ENCODE assay signal across 9 cellular contexts in the genomic region with DNA sequence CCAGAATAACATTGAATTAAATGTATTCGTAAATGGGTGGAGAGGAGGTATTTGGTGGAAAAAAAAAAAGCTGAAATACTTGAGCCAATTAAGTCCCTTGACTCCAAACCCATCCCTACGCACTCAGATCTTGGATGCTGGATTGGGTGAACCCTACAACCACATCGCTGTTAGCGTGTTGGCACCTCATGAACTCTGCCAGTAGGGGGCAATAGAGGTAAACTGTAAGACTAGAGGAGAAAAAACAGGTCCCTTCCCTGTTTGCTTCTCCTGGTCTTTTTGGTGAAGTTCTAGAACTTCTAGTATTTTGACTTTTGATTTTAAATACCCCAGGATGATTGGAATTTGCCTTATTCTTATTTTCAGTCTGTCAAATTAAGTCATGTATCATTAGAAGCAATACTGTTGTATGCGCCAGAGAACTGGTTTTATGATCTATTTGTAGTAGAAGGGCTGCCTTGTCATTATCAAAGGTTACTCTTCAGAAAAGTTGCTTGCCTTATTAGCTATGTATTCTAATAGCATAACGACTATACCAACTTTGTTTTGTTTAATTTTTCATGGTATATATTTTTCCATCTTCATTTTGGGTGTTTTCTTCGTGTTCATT. TPM values are rescaled to one million over a fixed set of nuclear protein-coding genes. Genes with fewer than 3 reads are reported as not detected.
DNase-seq lines count a peak whose midpoint lies in the region; ATAC-seq, FAIRE-seq and TF ChIP-seq lines count a peak whose summit lies in the region.
"Had no signal": no experiment of that assay in that cellular context is flagged by ENCODE, and none has a peak within 500 bp of the region (broad histone marks: within the 10 kb centered on the region; RNA-seq: fewer than 3 reads in every experiment).

No MANE protein-coding gene starts in this region.

- no peak overlapping the region for H3K27ac ChIP-seq in OCI-LY7 (ENCODE audit: low read depth, low read length, poor library complexity, severe bottlenecking)
- H3K27ac ChIP-seq in GM12878 (ENCODE audit: control insufficient read depth, insufficient read depth), result no peak overlapping the region
- H3K27ac ChIP-seq in liver (ENCODE audit: low read depth in 1 of 2, low read length in 2 of 2), result no peak overlapping the region
- H3K27ac ChIP-seq in transverse colon, result no peak overlapping the region

- TF ChIP-seq EP300 in GM12878 (IDR thresholded peaks at IDR 0.05; ENCODE audit: borderline replicate concordance in 1 of 2, control insufficient read depth in 1 of 2, low read depth in 2 of 2, low read length in 2 of 2) (no peak), transverse colon (IDR thresholded peaks at IDR 0.05; ENCODE audit: low read depth) (no peak)

- RAD21 ChIA-PET in GM12878 (lab: Charles Lee; ENCODE audit: unreplicated experiment), result no interaction called here

- FAIRE-seq in GM12878 (lab: Jason Lieb, UNC), result peak; percentile 75

- POLR2A ChIA-PET in OCI-LY7 (lab: Charles Lee), result no interaction called here
- POLR2A ChIA-PET in GM12878 (lab: Charles Lee), result no interaction called here

- no peak overlapping the region for H3K9ac ChIP-seq in GM12878 (ENCODE audit: control insufficient read depth, insufficient read depth, low read length)
- no peak overlapping the region for H3K9ac ChIP-seq in liver (ENCODE audit: low read depth in 1 of 2, low read length in 2 of 2)

- peak; percentile 93 for ATAC-seq in GM21447 (IDR thresholded peaks at IDR 0.05; ENCODE audit: unreplicated experiment)
- ATAC-seq in HG03565 (IDR thresholded peaks at IDR 0.05; ENCODE audit: unreplicated experiment), result peak; percentile 92
- peak; percentile 94 for ATAC-seq in GM12878

- in situ Hi-C loops in GM12878 (cut with MboI) (no loop called here), transverse colon (cut with MboI; ENCODE audit: low pct_ligation_motif_present in 1 of 4, low pct_unique_long_range_greater_than_20kb in 1 of 4, low sequenced_read_pairs in 3 of 4) (no loop called here)

- no peaks in the 10 kb centered on the region for H3K27me3 ChIP-seq in GM12878 (replicated peaks in 1 of 2; ENCODE audit: control insufficient read depth in 2 of 2, insufficient read depth in 2 of 2, low read length in 1 of 2)
- H3K27me3 ChIP-seq in liver (ENCODE audit: control insufficient read depth in 4 of 4, insufficient read depth in 4 of 4, low read length in 3 of 4), result no peaks in the 10 kb centered on the region
- no peaks in the 10 kb centered on the region for H3K27me3 ChIP-seq in transverse colon

- TF ChIP-seq CTCF in OCI-LY7 (conservative IDR thresholded peaks at IDR 0.05; ENCODE audit: low read length) (peak; percentile 91), GM12878 (IDR thresholded peaks at IDR 0.05 in 2 of 3, conservative IDR thresholded peaks at IDR 0.05 in 1 of 3; ENCODE audit: control insufficient read depth in 2 of 3, extremely low read depth in 1 of 3, insufficient read depth in 1 of 3, low read depth in 3 of 3, low read length in 3 of 3) (peak; percentile 71 to 89 (median 87)), liver (IDR thresholded peaks at IDR 0.05; ENCODE audit: low read depth, low read length, missing input control) (peak; percentile 47), transverse colon (IDR thresholded peaks at IDR 0.05) (peak; percentile 37 to 66 (median 65))

- intact Hi-C loops in OCI-LY7 (cut with micrococcal nuclease; ENCODE audit: unreplicated experiment), result no loop called here
- intact Hi-C loops in GM12878 (cut with micrococcal nuclease; ENCODE audit: unreplicated experiment), result no loop called here
- intact Hi-C loops in transverse colon (cut with DNase I; ENCODE audit: low total_unique reads), result no loop called here

- peak; percentile 69 for TF ChIP-seq RAD21 in GM12878 (IDR thresholded peaks at IDR 0.05; ENCODE audit: insufficient read depth, low read depth, low read length)
- TF ChIP-seq RAD21 in liver (IDR thresholded peaks at IDR 0.05), result peak; percentile 44 to 53

- TF ChIP-seq POLR2A in GM12878 (IDR thresholded peaks at IDR 0.05; ENCODE audit: low read depth, low read length) (no peak), transverse colon (IDR thresholded peaks at IDR 0.05) (no peak)

- H3K9me3 ChIP-seq in OCI-LY7 (ENCODE audit: low read length) (no peaks in the 10 kb centered on the region), GM12878 (replicated peaks; ENCODE audit: control insufficient read depth, insufficient read depth, low read length) (no peaks in the 10 kb centered on the region), liver (ENCODE audit: control insufficient read depth in 4 of 4, low read length in 3 of 4) (no peaks in the 10 kb centered on the region), transverse colon (no peaks in the 10 kb centered on the region)

- H3K4me2 ChIP-seq in OCI-LY7 (ENCODE audit: low read length) (no peak overlapping the region), GM12878 (ENCODE audit: control insufficient read depth, insufficient read depth) (no peak overlapping the region)

- H4K20me1 ChIP-seq in OCI-LY7 (ENCODE audit: insufficient read depth, low read length) (no peaks in the 10 kb centered on the region), GM12878 (ENCODE audit: control insufficient read depth, insufficient read depth) (no peaks in the 10 kb centered on the region)

- H3K79me2 ChIP-seq in OCI-LY7 (ENCODE audit: insufficient read depth, low read depth, low read length) (no peaks in the 10 kb centered on the region), GM12878 (ENCODE audit: control insufficient read depth, insufficient read depth, low read length) (no peaks in the 10 kb centered on the region)

- no peaks in the 10 kb centered on the region for H3K4me1 ChIP-seq in OCI-LY7 (ENCODE audit: insufficient read depth, low read length, poor library complexity, severe bottlenecking)
- H3K4me1 ChIP-seq in GM12878 (ENCODE audit: control insufficient read depth, insufficient read depth, low read length), result no peaks in the 10 kb centered on the region
- no peaks in the 10 kb centered on the region for H3K4me1 ChIP-seq in liver (ENCODE audit: control insufficient read depth in 4 of 4, insufficient read depth in 4 of 4, low read length in 3 of 4)
- no peaks in the 10 kb centered on the region for H3K4me1 ChIP-seq in transverse colon

- CTCF ChIA-PET in OCI-LY7 (lab: Charles Lee; ENCODE audit: unreplicated experiment) (no interaction called here), GM12878 (lab: Yijun Ruan, JAX) (no interaction called here)

- 28% methylated on average over 7 of the region's 7 CpGs for WGBS in GM12878 (ENCODE audit: insufficient coverage, insufficient replicate concordance, low lambda C conversion rate, missing lambda C conversion rate)
- 28% methylated on average over 7 of the region's 7 CpGs for WGBS in liver
- WGBS in transverse colon (ENCODE audit: low coverage in 1 of 2), 2 donors, result 28 to 29% methylated on average over 7 of the region's 7 CpGs

- peak; percentile 11 for DNase-seq in activated T-cell treated with anti-CD3 and anti-CD28 coated beads for 24 hours (ENCODE audit: low read depth)
- DNase-seq in activated T-cell treated with anti-CD3 and anti-CD28 coated beads, Interleukin-2, amount 50 U/mL, for 1 hour, result no peak
- peak; percentile 54 for DNase-seq in OCI-LY7 (ENCODE audit: low spot score)
- no peak for DNase-seq in GM12878 (ENCODE audit: low read depth, low spot score)
- DNase-seq in transverse colon, result peak; percentile 48

- no peaks in the 10 kb centered on the region for H3K36me3 ChIP-seq in OCI-LY7 (ENCODE audit: insufficient read depth, low read length)
- H3K36me3 ChIP-seq in GM12878 (ENCODE audit: control insufficient read depth in 2 of 2, insufficient read depth in 2 of 2, low read length in 1 of 2), result no peaks in the 10 kb centered on the region
- H3K36me3 ChIP-seq in liver (ENCODE audit: control insufficient read depth in 4 of 4, insufficient read depth in 3 of 4, low read depth in 1 of 4, low read length in 3 of 4), result no peaks in the 10 kb centered on the region
- no peaks in the 10 kb centered on the region for H3K36me3 ChIP-seq in transverse colon

- SMC1A ChIA-PET in GM12878 (lab: Charles Lee; ENCODE audit: uncharacterized antibody, unreplicated experiment), result no interaction called here

- H3K4me3 ChIP-seq in OCI-LY7 (ENCODE audit: low read depth, low read length, poor library complexity, severe bottlenecking) (no peak overlapping the region), GM12878 (no peak overlapping the region), liver (ENCODE audit: low read depth in 1 of 3, low read length in 3 of 3) (no peak overlapping the region), transverse colon (no peak overlapping the region)

- H2AFZ ChIP-seq in OCI-LY7 (ENCODE audit: low read length) (no peak overlapping the region), GM12878 (ENCODE audit: control insufficient read depth, low read depth, low read length) (no peak overlapping the region)

- BruUV-seq in OCI-LY7 (replicated peaks; lab: Mats Ljungman, UMichigan) (no TSS peak), GM12878 (replicated peaks; lab: Mats Ljungman, UMichigan) (no TSS peak)

- no peaks in the 10 kb centered on the region for H3K9me2 ChIP-seq in OCI-LY7 (ENCODE audit: insufficient read depth, low read length)

RNA-seq across cellular contexts. Expression of a gene that starts 1.9 kb away (rescaled TPM):
- total RNA-seq in OCI-LY7 (2014; rRNA removed; shearing (Covaris generic)), result not detected in 2 replicates
- total RNA-seq in OCI-LY7 (2022) (not detected in 2 replicates), GM12878 (2014; rRNA removed) (not detected in 2 replicates), GM12878 (2014; rRNA removed; fragmentation: Illumina TruSeq; extraction: Trizol) (not detected in 2 replicates), GM12878 (2021) (not detected in 2 replicates), liver (not detected), transverse colon (not detected)
- total RNA-seq in GM12878 (2013; cell fraction: nucleolus; rRNA removed), result not detected in 2 replicates
- not detected for polyA plus RNA-seq in GM12878 (2011; ENCODE audit: low read depth)
- polyA plus RNA-seq in GM12878 (2011; rRNA removed) (not detected in 2 replicates), GM12878 (2014; fragmentation: Illumina TruSeq; extraction: Trizol) (not detected in 2 replicates), GM12878 (2014; fragmentation: Nextera tagmentation; extraction: Ambion mirVana) (not detected), GM12878 (2014; rRNA removed) (not detected in 2 replicates), GM12878 (2016; fragmentation: Nextera tagmentation; extraction: Ambion mirVana) (not detected), liver (not detected)
- polyA plus RNA-seq in GM12878 (2011; cell fraction: cytosol; rRNA removed), result not detected in 2 replicates
- not detected in 2 replicates for polyA plus RNA-seq in GM12878 (2011; cell fraction: nucleus; rRNA removed)
- not detected in 2 replicates for polyA plus RNA-seq in GM12878 (2012)
- not detected in 2 replicates for polyA minus RNA-seq in GM12878 (2011; rRNA and poly(A)+ RNA removed)
- not detected in 2 replicates for polyA minus RNA-seq in GM12878 (2011; cell fraction: cytosol; rRNA and poly(A)+ RNA removed)
- not detected in 2 replicates for polyA minus RNA-seq in GM12878 (2011; cell fraction: nucleus; rRNA and poly(A)+ RNA removed)
- total RNA-seq: glomerular endothelial cell had no signal

RNA-seq across cellular contexts. Expression of a gene that starts 35.1 kb away (rescaled TPM):
- total RNA-seq in OCI-LY7 (2014; rRNA removed; shearing (Covaris generic)), result not detected in 2 replicates
- total RNA-seq in OCI-LY7 (2022), result not detected in 2 replicates
- total RNA-seq in GM12878 (2013; cell fraction: nucleolus; rRNA removed), result not detected in 2 replicates
- total RNA-seq in GM12878 (2014; rRNA removed), result not detected in 2 replicates
- total RNA-seq in GM12878 (2014; rRNA removed; fragmentation: Illumina TruSeq; extraction: Trizol), result not detected in 2 replicates
- not detected in 2 replicates for total RNA-seq in GM12878 (2021)
- not detected for polyA plus RNA-seq in GM12878 (2011; ENCODE audit: low read depth)
- polyA plus RNA-seq in GM12878 (2011; rRNA removed), result not detected in 2 replicates
- polyA plus RNA-seq in GM12878 (2011; cell fraction: cytosol; rRNA removed), result not detected in 2 replicates
- not detected in 2 replicates for polyA plus RNA-seq in GM12878 (2011; cell fraction: nucleus; rRNA removed)
- not detected in 2 replicates for polyA plus RNA-seq in GM12878 (2012)
- not detected in 2 replicates for polyA plus RNA-seq in GM12878 (2014; fragmentation: Illumina TruSeq; extraction: Trizol)
- polyA plus RNA-seq in GM12878 (2014; fragmentation: Nextera tagmentation; extraction: Ambion mirVana), result not detected
- not detected in 2 replicates for polyA plus RNA-seq in GM12878 (2014; rRNA removed)
- not detected for polyA plus RNA-seq in GM12878 (2016; fragmentation: Nextera tagmentation; extraction: Ambion mirVana)
- not detected in 2 replicates for polyA minus RNA-seq in GM12878 (2011; rRNA and poly(A)+ RNA removed)
- not detected in 2 replicates for polyA minus RNA-seq in GM12878 (2011; cell fraction: cytosol; rRNA and poly(A)+ RNA removed)
- polyA minus RNA-seq in GM12878 (2011; cell fraction: nucleus; rRNA and poly(A)+ RNA removed), result not detected in 2 replicates
- not detected for total RNA-seq in liver
- polyA plus RNA-seq in liver, result not detected
- not detected for total RNA-seq in transverse colon
- total RNA-seq: glomerular endothelial cell had no signal

RNA-seq across cellular contexts. Expression of a gene that starts 57.0 kb away (rescaled TPM):
- total RNA-seq in OCI-LY7 (2014; rRNA removed; shearing (Covaris generic)), result not detected in 2 replicates
- total RNA-seq in OCI-LY7 (2022) (not detected in 2 replicates), GM12878 (2014; rRNA removed) (not detected in 2 replicates), GM12878 (2014; rRNA removed; fragmentation: Illumina TruSeq; extraction: Trizol) (not detected in 2 replicates), GM12878 (2021) (not detected in 2 replicates), liver (not detected), transverse colon (1 to 10 TPM in 1 of 4 donors, under 1 TPM in 1, not detected in 2; 0.82 to 1.4 TPM)
- total RNA-seq in GM12878 (2013; cell fraction: nucleolus; rRNA removed), result not detected in 2 replicates
- not detected for polyA plus RNA-seq in GM12878 (2011; ENCODE audit: low read depth)
- polyA plus RNA-seq in GM12878 (2011; rRNA removed) (not detected in 2 replicates), GM12878 (2014; fragmentation: Illumina TruSeq; extraction: Trizol) (not detected in 2 replicates), GM12878 (2014; fragmentation: Nextera tagmentation; extraction: Ambion mirVana) (not detected), GM12878 (2014; rRNA removed) (not detected in 2 replicates), GM12878 (2016; fragmentation: Nextera tagmentation; extraction: Ambion mirVana) (not detected), liver (not detected)
- polyA plus RNA-seq in GM12878 (2011; cell fraction: cytosol; rRNA removed), result not detected in 2 replicates
- not detected in 2 replicates for polyA plus RNA-seq in GM12878 (2011; cell fraction: nucleus; rRNA removed)
- polyA plus RNA-seq in GM12878 (2012), result not detected in 2 replicates
- polyA minus RNA-seq in GM12878 (2011; rRNA and poly(A)+ RNA removed), result not detected in 2 replicates
- polyA minus RNA-seq in GM12878 (2011; cell fraction: cytosol; rRNA and poly(A)+ RNA removed), result not detected in 2 replicates
- polyA minus RNA-seq in GM12878 (2011; cell fraction: nucleus; rRNA and poly(A)+ RNA removed), result not detected in 2 replicates
- total RNA-seq: glomerular endothelial cell had no signal

Comparison
In these comparisons a context has a peak if more than half of its experiments do, and no peak if none do; other contexts are left out.
1. DNase-seq: peak in activated T-cell treated with anti-CD3 and anti-CD28 coated beads for 24 hours (single experiment), OCI-LY7 (single experiment) and transverse colon (single experiment); none in activated T-cell treated with anti-CD3 and anti-CD28 coated beads, Interleukin-2, amount 50 U/mL, for 1 hour (single experiment) and GM12878 (single experiment).
2. Peak in every context shown above with its lines, with median percentiles within 50 percentile points of each other: ATAC-seq and CTCF ChIP-seq.